ENCODE assay signal across 8 cellular contexts in the genomic region with DNA sequence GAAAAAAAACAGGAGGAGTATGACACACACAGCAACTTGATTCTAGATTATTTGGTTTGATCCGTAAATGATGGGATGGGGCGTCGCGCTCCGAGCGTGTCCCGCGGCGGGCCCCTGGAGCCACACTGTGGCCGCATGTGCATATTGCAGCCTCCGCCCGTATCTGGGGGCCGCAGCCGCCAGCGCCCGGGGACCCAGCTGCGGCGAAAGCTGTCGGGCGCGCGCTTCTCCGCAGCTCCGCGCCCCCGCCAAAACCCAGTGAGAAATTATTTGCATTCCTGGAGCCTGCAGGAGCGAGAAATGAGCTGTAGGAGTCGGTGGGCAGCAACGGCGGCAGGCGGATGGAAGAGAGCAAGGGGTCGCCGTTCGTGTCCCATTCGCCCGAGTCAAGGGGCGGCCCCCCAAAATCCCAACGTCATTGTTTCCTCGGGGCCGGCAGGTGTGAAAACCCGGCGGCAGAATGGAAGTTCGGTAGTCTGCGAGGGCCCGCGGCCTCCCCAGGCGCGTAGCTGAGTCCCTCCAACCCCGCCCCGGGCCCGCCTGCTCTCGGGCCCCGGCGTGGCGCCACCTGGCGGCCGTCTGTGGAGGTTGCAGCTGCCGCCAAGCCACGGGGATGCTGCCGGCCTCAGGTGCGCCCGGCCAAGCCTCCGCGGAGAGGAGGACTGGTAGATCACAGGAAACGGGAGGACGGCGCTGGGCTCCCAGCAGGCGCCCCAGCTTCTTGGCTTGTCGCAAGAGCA.
DNase-seq lines count a peak whose midpoint lies in the region; ATAC-seq and TF ChIP-seq lines count a peak whose summit lies in the region.
"Not testable (repeated sequence)": the region's sequence is repeated elsewhere in the genome, so short reads cannot be mapped to it uniquely, and the experiment has no call there.

No MANE protein-coding gene starts in this region.

- H3K4me3 ChIP-seq in Loucy (ENCODE audit: low read length, poor library complexity, severe bottlenecking) (peak overlapping the region; percentile 35), foreskin fibroblast (ENCODE audit: low read depth in 1 of 2, low read length in 2 of 2) (peak overlapping the region in 1 of 2 donors; percentile 27)
- not testable (repeated sequence) for H3K4me3 ChIP-seq in neuronal stem cell (ENCODE audit: low read length in 2 of 2)

- H2BK5ac ChIP-seq in neuronal stem cell (ENCODE audit: low read length) = not testable (repeated sequence)

- H4K91ac ChIP-seq in neuronal stem cell (ENCODE audit: low read depth, low read length, poor library complexity) = not testable (repeated sequence)

- not testable (repeated sequence) for H3K27ac Mint-ChIP-seq in stimulated activated naive B cell treated with anti-CD40 and anti-IgM and Interleukin-4, amounts not matched to agents 10 μg/mL and 1 μg/mL and 100 μg/mL, for 72 hours

- DNase-seq in ELR (ENCODE audit: low read depth) (peak; percentile 59), HCEC 1CT (peak; percentile 44), SK-MEL-5 (ENCODE audit: low read depth, low spot score) (peak; percentile 57), foreskin fibroblast (peak; percentile 30 to 77), neuronal stem cell (ENCODE audit: low spot score) (peak; percentile 61)
- DNase-seq in activated effector memory CD4-positive, alpha-beta T cell treated with anti-CD3 and anti-CD28 coated beads, Interleukin-2, amount 50 U/mL, for 16 hours = peak; percentile 95
- DNase-seq in stimulated activated naive B cell treated with anti-CD40 and anti-IgM and Interleukin-4, amounts not matched to agents 10 μg/mL and 1 μg/mL and 100 μg/mL, for 72 hours = peak; percentile 75

- not testable (repeated sequence) for H3K27me3 Mint-ChIP-seq in stimulated activated naive B cell treated with anti-CD40 and anti-IgM and Interleukin-4, amounts not matched to agents 10 μg/mL and 1 μg/mL and 100 μg/mL, for 72 hours

- not testable (repeated sequence) for H3K9me3 Mint-ChIP-seq in stimulated activated naive B cell treated with anti-CD40 and anti-IgM and Interleukin-4, amounts not matched to agents 10 μg/mL and 1 μg/mL and 100 μg/mL, for 72 hours

- not testable (repeated sequence) for H3K36me3 Mint-ChIP-seq in stimulated activated naive B cell treated with anti-CD40 and anti-IgM and Interleukin-4, amounts not matched to agents 10 μg/mL and 1 μg/mL and 100 μg/mL, for 72 hours

- H3K4me1 Mint-ChIP-seq in stimulated activated naive B cell treated with anti-CD40 and anti-IgM and Interleukin-4, amounts not matched to agents 10 μg/mL and 1 μg/mL and 100 μg/mL, for 72 hours = not testable (repeated sequence)

- ATAC-seq in stimulated activated naive B cell treated with anti-CD40 and anti-IgM and Interleukin-4, amounts not matched to agents 10 μg/mL and 1 μg/mL and 100 μg/mL, for 72 hours (replicated peaks) = peak; percentile 97

- not testable (repeated sequence) for H4K8ac ChIP-seq in neuronal stem cell (ENCODE audit: low read depth, low read length)

- H2BK120ac ChIP-seq in neuronal stem cell (ENCODE audit: low read depth, low read length) = not testable (repeated sequence)

- not testable (repeated sequence) for H3K36me3 ChIP-seq in Loucy (ENCODE audit: insufficient read depth, low read length); neuronal stem cell (replicated peaks in 1 of 2; ENCODE audit: control insufficient read depth in 2 of 2, insufficient read depth in 2 of 2, low read length in 2 of 2)

- not testable (repeated sequence) for H3K27me3 ChIP-seq in Loucy (ENCODE audit: insufficient read depth, low read length, poor library complexity, severe bottlenecking); neuronal stem cell (ENCODE audit: control insufficient read depth in 3 of 3, insufficient read depth in 3 of 3, low read depth in 1 of 3, low read length in 3 of 3)

- not testable (repeated sequence) for H3K14ac ChIP-seq in neuronal stem cell (ENCODE audit: low read length)

- not testable (repeated sequence) for H3K79me1 ChIP-seq in neuronal stem cell (ENCODE audit: low read depth, low read length)

- not testable (repeated sequence) for H3K18ac ChIP-seq in neuronal stem cell (ENCODE audit: low read length)

- not testable (repeated sequence) for H2AFZ ChIP-seq in Loucy (ENCODE audit: low read length)
- H2AFZ ChIP-seq in neuronal stem cell (ENCODE audit: low read length) = peak overlapping the region; percentile 72

- not testable (repeated sequence) for H2BK12ac ChIP-seq in neuronal stem cell (ENCODE audit: low read length)

- not testable (repeated sequence) for H3K9ac ChIP-seq in Loucy (ENCODE audit: low read depth, low read length, poor library complexity, severe bottlenecking); neuronal stem cell (ENCODE audit: low read depth, low read length, poor library complexity)

- not testable (repeated sequence) for H3K4ac ChIP-seq in neuronal stem cell (ENCODE audit: low read length)

- not testable (repeated sequence) for H3K9me3 ChIP-seq in Loucy (ENCODE audit: insufficient read depth, low read depth, low read length); neuronal stem cell (replicated peaks in 1 of 2; ENCODE audit: control insufficient read depth in 2 of 2, insufficient read depth in 1 of 2, low read depth in 1 of 2, low read length in 2 of 2)

- H3K27ac ChIP-seq in neuronal stem cell (replicated peaks; ENCODE audit: low read length) = not testable (repeated sequence)

- H3K4me2 ChIP-seq in Loucy (ENCODE audit: low read depth, low read length, poor library complexity, severe bottlenecking); neuronal stem cell (ENCODE audit: insufficient read depth, low read length, poor library complexity, severe bottlenecking): not testable (repeated sequence)

- not testable (repeated sequence) for H3K23ac ChIP-seq in neuronal stem cell (ENCODE audit: low read depth, low read length, poor library complexity)

- not testable (repeated sequence) for H3F3A ChIP-seq in Loucy (ENCODE audit: low read depth)

- in situ Hi-C loops in SK-MEL-5 (cut with HindIII; ENCODE audit: low pct_unique_long_range_greater_than_20kb, low sequenced_read_pairs) = not testable (repeated sequence)

- WGBS in neuronal stem cell (ENCODE audit: extremely low coverage in 2 of 2, insufficient read length in 2 of 2, insufficient replicate concordance in 1 of 2), 2 donors = no CpG with 5 or more reads among the region's 69 CpGs

- not testable (repeated sequence) for H2BK15ac ChIP-seq in neuronal stem cell (ENCODE audit: low read length)

- peak overlapping the region; percentile 63 to 74 for H3K4me3 Mint-ChIP-seq in stimulated activated naive B cell treated with anti-CD40 and anti-IgM and Interleukin-4, amounts not matched to agents 10 μg/mL and 1 μg/mL and 100 μg/mL, for 72 hours

- not testable (repeated sequence) for H3K79me2 ChIP-seq in Loucy (ENCODE audit: insufficient read depth, low read length)

- not testable (repeated sequence) for H2AK5ac ChIP-seq in neuronal stem cell (ENCODE audit: low read depth, low read length)

- H4K20me1 ChIP-seq in Loucy (ENCODE audit: insufficient read depth, low read length, poor library complexity, severe bottlenecking) = not testable (repeated sequence)

- H3K9me2 ChIP-seq in Loucy (replicated peaks; ENCODE audit: low read depth, low read length) = not testable (repeated sequence)

- not testable (repeated sequence) for H3K4me1 ChIP-seq in Loucy (ENCODE audit: insufficient read depth, low read length, poor library complexity, severe bottlenecking); neuronal stem cell (ENCODE audit: control insufficient read depth in 2 of 2, insufficient read depth in 1 of 2, low read depth in 1 of 2, low read length in 2 of 2)

- TF ChIP-seq CTCF in Loucy (conservative IDR thresholded peaks at IDR 0.05; ENCODE audit: low read length) (peak; percentile 29; the same call in 1 of the 2 replicates), foreskin fibroblast (IDR thresholded peaks at IDR 0.05; ENCODE audit: low read depth, low read length) (peak; percentile 42)

Comparison
In these comparisons a context has a peak if more than half of its experiments do, and no peak if none do; other contexts are left out.
1. DNase-seq: peak in every context shown above with its lines; median percentile 95 in activated effector memory CD4-positive, alpha-beta T cell treated with anti-CD3 and anti-CD28 coated beads, Interleukin-2, amount 50 U/mL, for 16 hours; 75 in stimulated activated naive B cell treated with anti-CD40 and anti-IgM and Interleukin-4, amounts not matched to agents 10 μg/mL and 1 μg/mL and 100 μg/mL, for 72 hours; 61 in neuronal stem cell; 59 in ELR; 57 in SK-MEL-5; 54 in foreskin fibroblast; 44 in HCEC 1CT.